Comparison of ENCODE assay signal across 25 cellular contexts in the genomic region with DNA sequence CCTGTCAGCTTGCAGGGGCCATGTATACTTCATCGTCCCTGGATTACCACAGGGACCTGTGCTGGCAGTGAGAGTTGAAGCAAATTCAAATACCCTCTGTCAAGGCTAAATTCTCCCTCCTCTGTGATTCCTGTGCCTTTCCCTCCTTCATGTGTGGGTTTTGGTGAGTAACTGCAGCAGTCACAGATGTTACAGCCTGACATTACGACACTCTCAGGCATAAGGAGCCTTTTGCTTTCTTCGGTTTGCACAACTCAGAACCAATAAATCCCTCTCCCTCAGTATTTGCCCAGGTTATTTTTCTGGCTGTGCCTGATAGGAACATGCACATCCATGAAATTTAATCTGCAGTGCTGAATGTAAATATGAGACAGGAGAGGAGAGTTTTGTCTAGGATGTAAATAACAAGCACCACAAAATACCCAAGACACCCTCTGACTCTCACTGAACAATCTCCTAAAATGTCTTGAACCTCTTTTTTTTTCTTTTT.
"Had no signal": no experiment of that assay in that cellular context is flagged by ENCODE, and none has a peak within 500 bp of the region (broad histone marks: within the 10 kb centered on the region; RNA-seq: fewer than 3 reads in every experiment).

No MANE protein-coding gene starts in this region.

- DNase-seq: activated CD4-positive, alpha-beta memory T cell treated with anti-CD3 and anti-CD28 coated beads for 36 hours; activated CD4-positive, alpha-beta T cell treated with anti-CD3 and anti-CD28 coated beads for 48 hours; activated CD8-positive, alpha-beta memory T cell treated with anti-CD3 and anti-CD28 coated beads, Interleukin-2, amount 50 U/mL, for 4 hours; activated gamma-delta T cell treated with Interleukin-2 at 50 U/mL for 16 hours; activated naive CD4-positive, alpha-beta T cell treated with anti-CD3 and anti-CD28 coated beads, Interleukin-2, amount 50 U/mL, for 16 hours; activated T-cell treated with anti-CD3 and anti-CD28 coated beads, Interleukin-2, amount 50 U/mL, for 24 hours; effector CD4-positive, alpha-beta T cell; foreskin melanocyte; islet precursor cell; left ventricle myocardium superior; naive B cell; nucleus accumbens; pancreas; psoas muscle; sigmoid colon; small intestine; stimulated activated naive B cell treated with anti-CD40 and anti-IgM and Interleukin-4, amounts not matched to agents 10 μg/mL and 1 μg/mL and 100 μg/mL, for 72 hours; stomach; T-helper 1 cell; thyroid gland; upper lobe of right lung had no signal

- H3K27me3 Mint-ChIP-seq: activated CD4-positive, alpha-beta memory T cell treated with anti-CD3 and anti-CD28 coated beads for 36 hours; activated T-cell treated with anti-CD3 and anti-CD28 coated beads, Interleukin-2, amount 50 U/mL, for 24 hours; central memory CD8-positive, alpha-beta T cell; dendritic cell treated with granulocyte-macrophage colony-stimulating factor and Interleukin-4, amounts not matched to agents 40 ng/mL and 50 ng/mL, for 4 days; naive B cell; stimulated activated naive B cell treated with anti-CD40 and anti-IgM and Interleukin-4, amounts not matched to agents 10 μg/mL and 1 μg/mL and 100 μg/mL, for 72 hours had no signal

- H3K4me3 Mint-ChIP-seq: activated CD4-positive, alpha-beta memory T cell treated with anti-CD3 and anti-CD28 coated beads for 36 hours; activated T-cell treated with anti-CD3 and anti-CD28 coated beads, Interleukin-2, amount 50 U/mL, for 24 hours; central memory CD8-positive, alpha-beta T cell; dendritic cell treated with granulocyte-macrophage colony-stimulating factor and Interleukin-4, amounts not matched to agents 40 ng/mL and 50 ng/mL, for 4 days; mesothelial cell of epicardium; naive B cell; stimulated activated naive B cell treated with anti-CD40 and anti-IgM and Interleukin-4, amounts not matched to agents 10 μg/mL and 1 μg/mL and 100 μg/mL, for 72 hours had no signal

- H3K4me1 Mint-ChIP-seq: central memory CD8-positive, alpha-beta T cell; mesothelial cell of epicardium; naive B cell; stimulated activated naive B cell treated with anti-CD40 and anti-IgM and Interleukin-4, amounts not matched to agents 10 μg/mL and 1 μg/mL and 100 μg/mL, for 72 hours had no signal

- H3K27ac Mint-ChIP-seq: activated CD4-positive, alpha-beta memory T cell treated with anti-CD3 and anti-CD28 coated beads for 36 hours; activated T-cell treated with anti-CD3 and anti-CD28 coated beads, Interleukin-2, amount 50 U/mL, for 24 hours; dendritic cell treated with granulocyte-macrophage colony-stimulating factor and Interleukin-4, amounts not matched to agents 40 ng/mL and 50 ng/mL, for 4 days; mesothelial cell of epicardium; naive B cell; stimulated activated naive B cell treated with anti-CD40 and anti-IgM and Interleukin-4, amounts not matched to agents 10 μg/mL and 1 μg/mL and 100 μg/mL, for 72 hours had no signal

- H3K9me3 Mint-ChIP-seq: dendritic cell treated with granulocyte-macrophage colony-stimulating factor and Interleukin-4, amounts not matched to agents 40 ng/mL and 50 ng/mL, for 4 days; mesothelial cell of epicardium had no signal

- H3K27ac ChIP-seq: esophagus muscularis mucosa, pancreas, psoas muscle, sigmoid colon, stomach, thyroid gland, upper lobe of right lung had no signal

- H3K36me3 Mint-ChIP-seq: activated CD4-positive, alpha-beta memory T cell treated with anti-CD3 and anti-CD28 coated beads for 36 hours; mesothelial cell of epicardium; naive B cell; stimulated activated naive B cell treated with anti-CD40 and anti-IgM and Interleukin-4, amounts not matched to agents 10 μg/mL and 1 μg/mL and 100 μg/mL, for 72 hours had no signal
